Comparison of ENCODE assay signal across 12 cellular contexts in the genomic region with DNA sequence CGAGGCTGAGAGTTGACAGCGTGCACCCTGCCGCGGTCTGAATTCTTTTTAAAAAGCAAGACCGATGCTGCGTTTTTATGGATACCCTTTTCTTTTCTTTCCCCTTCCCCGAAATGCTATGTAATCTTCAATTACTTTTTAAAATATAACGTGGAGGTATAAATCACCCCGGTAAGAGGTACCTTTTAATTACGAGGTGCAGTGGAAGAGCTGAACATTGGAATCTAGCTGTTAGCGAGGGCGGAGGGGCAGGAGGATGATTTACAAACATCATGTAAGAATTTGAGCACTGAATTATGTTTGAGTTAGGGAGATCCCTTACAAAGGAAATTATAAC. TPM values are rescaled to one million over a fixed set of nuclear protein-coding genes. Genes with fewer than 3 reads are reported as not detected.
A peak's percentile ranks its signal among the peaks of the same experiment; 100 is the strongest.
DNase-seq lines count a peak whose midpoint lies in the region; TF ChIP-seq lines count a peak whose summit lies in the region.
"Had no signal": no experiment of that assay in that cellular context is flagged by ENCODE, and none has a peak within 500 bp of the region (broad histone marks: within the 10 kb centered on the region; RNA-seq: fewer than 3 reads in every experiment).

No MANE protein-coding gene starts in this region.

- no TSS peak for BruUV-seq in Caco-2 (replicated peaks; lab: Mats Ljungman, UMichigan)

- no peak overlapping the region for H4K8ac ChIP-seq in trophoblast cell (ENCODE audit: low read depth, low read length)

- no peak for DNase-seq in Caco-2
- no peak for DNase-seq in MG63
- no peak for DNase-seq in esophagus muscularis mucosa (ENCODE audit: extremely low spot score)
- no peak for DNase-seq in trophoblast cell
- no peak for DNase-seq in inferior parietal cortex (ENCODE audit: extremely low spot score)
- no peak for DNase-seq in HUDEP-2 (lab: John Stamatoyannopoulos, UW; ENCODE audit: unreplicated experiment in 76 of 76)
- no peak for DNase-seq in EL
- DNase-seq in kidney tubule cell (ENCODE audit: low spot score), result no peak
- DNase-seq: activated CD4-positive, alpha-beta T cell treated with anti-CD3 and anti-CD28 coated beads for 36 hours; activated naive CD4-positive, alpha-beta T cell treated with anti-CD3 and anti-CD28 coated beads, Interleukin-2, amount 50 U/mL, for 16 hours; stimulated activated CD4-positive, alpha-beta T cell treated with anti-CD3 and anti-CD28 coated beads, Interleukin-4, amount 100 ng/mL, for 24 hours had no signal

- TF ChIP-seq EP300 in esophagus muscularis mucosa (IDR thresholded peaks at IDR 0.05), result no peak

- H3K18ac ChIP-seq in trophoblast cell (ENCODE audit: low read length), result no peak overlapping the region

- H3K27ac ChIP-seq in esophagus muscularis mucosa (replicated peaks in 1 of 4) (peak overlapping the region in 2 of 4 donors; percentile 44 to 66), trophoblast cell (ENCODE audit: low read depth, low read length) (no peak overlapping the region)

- H2AFZ ChIP-seq in trophoblast cell (ENCODE audit: insufficient read depth, low read length, poor library complexity), result no peak overlapping the region

- TF ChIP-seq POLR2A in esophagus muscularis mucosa (IDR thresholded peaks at IDR 0.05; ENCODE audit: low read depth), result no peak

- H3K4me3 ChIP-seq in Caco-2 (ENCODE audit: low read depth, low read length) (no peak overlapping the region), MG63 (peak overlapping the region; percentile 81), esophagus muscularis mucosa (peak overlapping the region; percentile 57 to 67 (median 59)), trophoblast cell (ENCODE audit: low read depth, low read length) (peak overlapping the region; percentile 79)

- H4K91ac ChIP-seq in trophoblast cell (ENCODE audit: low read depth, low read length), result no peak overlapping the region

- H3K79me1 ChIP-seq in trophoblast cell (ENCODE audit: low read length), result peaks cover 6% of the 10 kb centered on the region

- no peak for TF ChIP-seq CTCF in Caco-2 (IDR thresholded peaks at IDR 0.05; ENCODE audit: insufficient read depth in 1 of 2, low read depth in 1 of 2, low read length in 1 of 2, severe bottlenecking in 1 of 2, unreplicated experiment in 1 of 2)
- TF ChIP-seq CTCF in esophagus muscularis mucosa (IDR thresholded peaks at IDR 0.05), result no peak

- H3K4me3 Mint-ChIP-seq in Caco-2 (ENCODE audit: unreplicated experiment), result peak overlapping the region; percentile 37
- H3K4me3 Mint-ChIP-seq: activated CD4-positive, alpha-beta T cell treated with anti-CD3 and anti-CD28 coated beads for 36 hours had no signal

- CTCF ChIA-PET in Caco-2 (lab: Charles Lee), result no interaction called here

- intact Hi-C loops in Caco-2 (cut with micrococcal nuclease; ENCODE audit: unreplicated experiment) (loop anchor here (10.0 kb wide), 1 partner anchor 131 kb away; no protein-coding TSS in a partner anchor), esophagus muscularis mucosa (cut with DNase I) (no loop called here)

- H3K36me3 Mint-ChIP-seq in Caco-2 (ENCODE audit: insufficient read depth, unreplicated experiment), result no peaks in the 10 kb centered on the region

- no peak overlapping the region for H3K4ac ChIP-seq in trophoblast cell (ENCODE audit: low read depth, low read length)

- H3K27me3 Mint-ChIP-seq in Caco-2 (ENCODE audit: insufficient read depth, unreplicated experiment), result peaks cover 61% of the 10 kb centered on the region

- no peak overlapping the region for H3K9ac ChIP-seq in trophoblast cell (ENCODE audit: low read length)

- H3K36me3 ChIP-seq in Caco-2 (ENCODE audit: control insufficient read depth, insufficient read depth, low read length) (no peaks in the 10 kb centered on the region), MG63 (peaks cover 9% of the 10 kb centered on the region), esophagus muscularis mucosa (no peaks in the 10 kb centered on the region), trophoblast cell (ENCODE audit: control insufficient read depth in 1 of 2, insufficient read depth in 2 of 2, low read length in 2 of 2) (no peaks in the 10 kb centered on the region)

- no peak overlapping the region for H3K14ac ChIP-seq in trophoblast cell (ENCODE audit: low read length)

- H2AK5ac ChIP-seq in trophoblast cell (ENCODE audit: low read length), result no peak overlapping the region

- H3K9me3 Mint-ChIP-seq in Caco-2 (ENCODE audit: unreplicated experiment), result peaks cover 3% of the 10 kb centered on the region

- H3K79me2 ChIP-seq in trophoblast cell (ENCODE audit: control insufficient read depth, insufficient read depth, low read length, poor library complexity), result peaks cover 6% of the 10 kb centered on the region

- peaks cover 4% of the 10 kb centered on the region; the same call in 1 of the 2 replicates for H3K4me1 ChIP-seq in Caco-2
- peaks cover 0 to 19% (median 9%) of the 10 kb centered on the region in 4 donors for H3K4me1 ChIP-seq in esophagus muscularis mucosa
- peaks cover 14 to 18% of the 10 kb centered on the region in 2 experiments for H3K4me1 ChIP-seq in trophoblast cell (ENCODE audit: control insufficient read depth in 1 of 2, insufficient read depth in 2 of 2, low read length in 2 of 2)

- H3K9me3 ChIP-seq in Caco-2 (0 out of 2 replicates have a peak, but pooled peaks cover 4% of the 10 kb centered on the region), MG63 (peaks cover 7% of the 10 kb centered on the region), esophagus muscularis mucosa (peaks cover 0 to 9% (median 5%) of the 10 kb centered on the region in 4 donors), trophoblast cell (ENCODE audit: insufficient read depth, low read depth, low read length) (no peaks in the 10 kb centered on the region)

- WGBS in esophagus muscularis mucosa, result 10% methylated on average over 12 of the region's 12 CpGs
- no CpG with 5 or more reads among the region's 12 CpGs for WGBS in trophoblast cell (ENCODE audit: extremely low coverage, insufficient coverage, insufficient read length)

- H3K23ac ChIP-seq in trophoblast cell (ENCODE audit: low read length), result no peak overlapping the region

- H4K12ac ChIP-seq in trophoblast cell (ENCODE audit: low read depth, low read length), result no peak overlapping the region

- H3K27ac Mint-ChIP-seq in Caco-2 (ENCODE audit: unreplicated experiment), result no peak overlapping the region
- H3K27ac Mint-ChIP-seq: activated CD4-positive, alpha-beta T cell treated with anti-CD3 and anti-CD28 coated beads for 36 hours had no signal

- H3K27me3 ChIP-seq in Caco-2 (replicated peaks; ENCODE audit: control insufficient read depth, insufficient read depth, low read length) (peaks cover 15% of the 10 kb centered on the region), MG63 (no peaks in the 10 kb centered on the region), esophagus muscularis mucosa (peaks cover 0 to 34% (median 3%) of the 10 kb centered on the region in 4 donors), trophoblast cell (ENCODE audit: insufficient read depth, low read length) (no peaks in the 10 kb centered on the region)

- no peaks in the 10 kb centered on the region for H3K4me1 Mint-ChIP-seq in Caco-2 (ENCODE audit: low read depth, unreplicated experiment)
- H3K4me1 Mint-ChIP-seq: activated CD4-positive, alpha-beta T cell treated with anti-CD3 and anti-CD28 coated beads for 36 hours had no signal

- H2BK5ac ChIP-seq in trophoblast cell (ENCODE audit: low read depth, low read length, poor library complexity), result no peak overlapping the region

- POLR2A ChIA-PET in Caco-2 (lab: Charles Lee), result no interaction called here

- peak overlapping the region; percentile 92 for H3K4me2 ChIP-seq in trophoblast cell (ENCODE audit: low read length)

- H2BK120ac ChIP-seq in trophoblast cell (ENCODE audit: insufficient read depth, low read length, poor library complexity), result no peak overlapping the region

- H2BK12ac ChIP-seq in trophoblast cell (ENCODE audit: low read length), result no peak overlapping the region

RNA-seq across cellular contexts. Expression of gene EYA2, which starts 1.2 kb away (rescaled TPM):
- 0.25 and 0.30 TPM in 2 replicates for total RNA-seq in Caco-2 (2022)
- total RNA-seq in MG63 (2014; rRNA removed; shearing (Covaris generic); ENCODE audit: low replicate concordance), result 27.0 and 37.0 TPM in 2 replicates
- 1 to 10 TPM; 1.2 to 5.9 (median 4.2) TPM for total RNA-seq in esophagus muscularis mucosa
- polyA plus RNA-seq in trophoblast cell (2013), result 15.1 and 15.8 TPM in 2 replicates
- total RNA-seq: activated CD4-positive, alpha-beta T cell treated with anti-CD3 and anti-CD28 coated beads for 36 hours; RPMI7951 had no signal
